In the genomic region with DNA sequence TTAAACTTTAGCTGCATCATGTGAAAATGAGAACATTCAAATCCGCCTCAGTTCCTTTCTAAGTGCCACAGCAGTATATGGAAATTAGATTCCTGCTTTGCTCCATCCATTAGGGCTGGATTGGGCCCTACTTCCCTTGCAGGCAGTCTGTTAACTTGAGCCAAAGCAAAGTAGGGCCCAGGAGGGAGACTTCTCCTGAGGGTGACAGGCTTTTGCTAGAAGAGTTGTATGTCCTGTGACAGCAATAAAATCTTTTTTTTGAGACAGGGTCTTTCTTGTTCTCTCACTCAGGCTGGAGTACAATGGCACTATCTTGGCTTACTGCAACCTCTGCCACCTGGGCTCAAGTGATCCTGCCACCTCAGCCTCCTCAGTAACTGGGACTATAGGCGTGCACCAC, we compare ENCODE assay signal across 28 cellular contexts. TPM values are rescaled to one million over a fixed set of nuclear protein-coding genes. Genes with fewer than 3 reads are reported as not detected.
"Had no signal": no experiment of that assay in that cellular context is flagged by ENCODE, and none has a peak within 500 bp of the region (broad histone marks: within the 10 kb centered on the region; RNA-seq: fewer than 3 reads in every experiment).

No MANE protein-coding gene starts in this region.

- H3K27me3 ChIP-seq: dorsolateral prefrontal cortex, esophagus muscularis mucosa, foreskin keratinocyte, gastroesophageal sphincter, heart left ventricle, left lung had no signal

- H3K27ac ChIP-seq: coronary artery, dorsolateral prefrontal cortex, esophagus muscularis mucosa, foreskin keratinocyte, gastroesophageal sphincter, heart left ventricle, left lung, lower lobe of right lung had no signal

- DNase-seq: dermis blood vessel endothelial cell; effector CD4-positive, alpha-beta T cell; effector memory CD4-positive, alpha-beta T cell; foreskin keratinocyte; heart left ventricle; hippocampal formation; left cardiac atrium; left lung; left ventricle myocardium superior; lower lobe of right lung; mesenchymal stem cell; mucosa of descending colon; naive B cell; naive thymus-derived CD8-positive, alpha-beta T cell had no signal

- H3K4me3 ChIP-seq: coronary artery, dorsolateral prefrontal cortex, esophagus muscularis mucosa, gastroesophageal sphincter, heart left ventricle, left lung, lower lobe of right lung, mucosa of descending colon had no signal

- H3K27me3 Mint-ChIP-seq: naive B cell; naive thymus-derived CD8-positive, alpha-beta T cell had no signal

- H3K4me1 Mint-ChIP-seq: naive B cell had no signal

- FAIRE-seq: endothelial cell of umbilical vein, frontal cortex, islet of Langerhans, keratinocyte had no signal

- H3K9me3 ChIP-seq: esophagus muscularis mucosa, gastroesophageal sphincter, heart left ventricle, left lung, lower lobe of right lung, mucosa of descending colon had no signal

- H3K4me1 ChIP-seq: heart left ventricle, left lung, lower lobe of right lung had no signal

- ATAC-seq: foreskin keratinocyte; gastroesophageal sphincter; heart left ventricle; left cardiac atrium; left lung; left ventricle myocardium superior; lower lobe of right lung; mucosa of descending colon; naive thymus-derived CD8-positive, alpha-beta T cell had no signal

- H3K27ac Mint-ChIP-seq: mesothelial cell of epicardium; naive B cell; naive thymus-derived CD8-positive, alpha-beta T cell had no signal

- H3K9me3 Mint-ChIP-seq: mesothelial cell of epicardium; naive B cell; naive thymus-derived CD8-positive, alpha-beta T cell had no signal

- H3K4me3 Mint-ChIP-seq: mesothelial cell of epicardium; naive B cell; naive thymus-derived CD8-positive, alpha-beta T cell had no signal

RNA-seq across cellular contexts. Expression of gene VIL1, which starts 28.1 kb away (rescaled TPM):
- total RNA-seq: dermis blood vessel endothelial cell; endothelial cell of umbilical vein; epithelial cell of proximal tubule; fibroblast of lung; foreskin keratinocyte; frontal cortex; gastroesophageal sphincter; heart left ventricle; kidney epithelial cell; left cardiac atrium; left ventricle myocardium superior; lung microvascular endothelial cell; myocyte; naive thymus-derived CD8-positive, alpha-beta T cell had no signal
- polyA plus RNA-seq: endothelial cell of umbilical vein, fibroblast of lung, keratinocyte had no signal
